8 cellular contexts compared by ENCODE assay signal in the genomic region with DNA sequence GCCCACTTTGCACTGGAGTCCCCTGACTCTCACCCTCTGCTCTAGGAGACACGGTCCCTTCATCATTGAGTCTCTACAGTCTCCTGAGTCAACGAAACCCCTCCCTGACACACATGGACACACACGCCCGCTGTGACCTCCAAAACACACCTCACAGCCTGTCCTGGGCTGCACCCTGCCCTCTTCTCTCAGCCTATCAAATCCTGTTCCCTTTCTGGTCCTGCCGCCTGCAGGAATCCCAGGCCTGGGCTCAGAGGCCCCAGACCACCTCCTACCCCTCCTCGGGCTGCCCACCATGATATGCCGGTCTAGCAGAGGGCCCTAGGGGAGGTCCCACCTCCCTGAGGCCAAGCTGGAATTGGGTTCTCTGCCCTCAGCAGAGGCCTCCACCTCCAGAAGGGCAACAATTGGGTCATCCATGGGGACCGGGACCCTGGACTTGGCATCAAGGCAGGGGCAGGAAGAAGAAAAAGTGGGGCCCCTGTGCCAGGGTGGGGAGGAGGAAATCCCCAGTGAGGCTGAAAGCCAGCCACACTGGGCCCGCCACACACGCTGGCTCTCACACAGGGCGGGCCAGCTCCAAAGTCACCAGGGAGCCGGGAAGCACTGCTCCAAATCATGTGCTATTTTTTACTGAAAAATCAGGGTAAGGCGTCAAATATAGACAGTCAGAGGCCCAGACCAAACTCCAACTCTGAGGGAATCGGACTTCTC. TPM values are rescaled to one million over a fixed set of nuclear protein-coding genes. Genes with fewer than 3 reads are reported as not detected.
DNase-seq lines count a peak whose midpoint lies in the region; ATAC-seq and TF ChIP-seq lines count a peak whose summit lies in the region.

No MANE protein-coding gene starts in this region.

- no peak for ATAC-seq in HG03520 (IDR thresholded peaks at IDR 0.05; ENCODE audit: unreplicated experiment)

- TF ChIP-seq POLR2A in GM10847 (IDR thresholded peaks at IDR 0.05; ENCODE audit: extremely low read depth, insufficient read length): peak; percentile 16

- no peak for TF ChIP-seq CTCF in WI38 (IDR thresholded peaks at IDR 0.05; ENCODE audit: low read depth, low read length)

- in situ Hi-C loops in ACHN (cut with HindIII; ENCODE audit: low pct_ligation_motif_present, low pct_unique_long_range_greater_than_20kb, low sequenced_read_pairs): no loop called here

- DNase-seq in germinal center (ENCODE audit: low spot score) (peak; percentile 53), skeletal muscle cell (ENCODE audit: low read depth) (no peak), ACHN (no peak), SKM-1 treated with dmso at 0.1 percent for 144 hours (lab: John Stamatoyannopoulos, UW; ENCODE audit: unreplicated experiment) (no peak), cerebellum (ENCODE audit: low spot score) (no peak)

- H3K4me3 ChIP-seq in WI38 (ENCODE audit: low read depth, low read length) (peak overlapping the region; percentile 80), skeletal muscle cell (ENCODE audit: low read depth, low read length) (peak overlapping the region; percentile 68)

RNA-seq across cellular contexts. Expression of a gene that starts 3.4 kb away (rescaled TPM):
- total RNA-seq in cerebellum: 29.1 TPM

RNA-seq across cellular contexts. Expression of a gene that starts 17.1 kb away (rescaled TPM):
- total RNA-seq in cerebellum: 26.2 TPM

RNA-seq across cellular contexts. Expression of a gene that starts 18.7 kb away (rescaled TPM):
- not detected for total RNA-seq in cerebellum

RNA-seq across cellular contexts. Expression of a gene that starts 51.9 kb away (rescaled TPM):
- total RNA-seq in cerebellum: 21.3 TPM

RNA-seq across cellular contexts. Expression of a gene that starts 54.3 kb away (rescaled TPM):
- total RNA-seq in cerebellum: 61.2 TPM
